In the genomic region with DNA sequence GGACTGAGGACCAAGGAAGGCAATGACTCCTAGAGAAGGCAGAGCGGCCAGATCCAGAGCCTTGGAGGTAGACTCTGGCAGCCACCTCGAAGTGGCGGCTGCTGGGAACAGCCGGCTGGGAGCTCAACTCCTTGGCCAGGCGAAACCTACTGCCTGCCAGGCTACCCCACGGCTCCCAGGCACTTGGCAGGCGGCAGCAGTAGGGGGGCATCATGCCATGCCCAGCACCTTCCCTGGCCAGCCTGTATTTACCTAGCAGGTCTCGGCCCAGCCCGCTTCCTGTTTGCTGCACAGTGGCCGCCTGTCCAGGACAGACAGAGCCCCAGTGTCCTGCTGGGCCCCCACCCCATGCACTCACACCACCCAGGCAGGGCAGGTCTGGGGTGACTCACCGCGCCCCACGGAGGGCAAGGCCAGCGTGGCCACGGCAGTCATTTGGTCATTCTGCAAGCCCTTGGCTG, we compare ENCODE assay signal across 1 cellular context.
A peak's percentile ranks its signal among the peaks of the same experiment; 100 is the strongest.
TF ChIP-seq lines count a peak whose summit lies in the region.

No MANE protein-coding gene starts in this region.

TF ChIP-seq in HepG2, 621 proteins besides CTCF, POLR2A, EP300 and RAD21 (continued from another document and continues in another):
- TF ChIP-seq, protein P1, sequence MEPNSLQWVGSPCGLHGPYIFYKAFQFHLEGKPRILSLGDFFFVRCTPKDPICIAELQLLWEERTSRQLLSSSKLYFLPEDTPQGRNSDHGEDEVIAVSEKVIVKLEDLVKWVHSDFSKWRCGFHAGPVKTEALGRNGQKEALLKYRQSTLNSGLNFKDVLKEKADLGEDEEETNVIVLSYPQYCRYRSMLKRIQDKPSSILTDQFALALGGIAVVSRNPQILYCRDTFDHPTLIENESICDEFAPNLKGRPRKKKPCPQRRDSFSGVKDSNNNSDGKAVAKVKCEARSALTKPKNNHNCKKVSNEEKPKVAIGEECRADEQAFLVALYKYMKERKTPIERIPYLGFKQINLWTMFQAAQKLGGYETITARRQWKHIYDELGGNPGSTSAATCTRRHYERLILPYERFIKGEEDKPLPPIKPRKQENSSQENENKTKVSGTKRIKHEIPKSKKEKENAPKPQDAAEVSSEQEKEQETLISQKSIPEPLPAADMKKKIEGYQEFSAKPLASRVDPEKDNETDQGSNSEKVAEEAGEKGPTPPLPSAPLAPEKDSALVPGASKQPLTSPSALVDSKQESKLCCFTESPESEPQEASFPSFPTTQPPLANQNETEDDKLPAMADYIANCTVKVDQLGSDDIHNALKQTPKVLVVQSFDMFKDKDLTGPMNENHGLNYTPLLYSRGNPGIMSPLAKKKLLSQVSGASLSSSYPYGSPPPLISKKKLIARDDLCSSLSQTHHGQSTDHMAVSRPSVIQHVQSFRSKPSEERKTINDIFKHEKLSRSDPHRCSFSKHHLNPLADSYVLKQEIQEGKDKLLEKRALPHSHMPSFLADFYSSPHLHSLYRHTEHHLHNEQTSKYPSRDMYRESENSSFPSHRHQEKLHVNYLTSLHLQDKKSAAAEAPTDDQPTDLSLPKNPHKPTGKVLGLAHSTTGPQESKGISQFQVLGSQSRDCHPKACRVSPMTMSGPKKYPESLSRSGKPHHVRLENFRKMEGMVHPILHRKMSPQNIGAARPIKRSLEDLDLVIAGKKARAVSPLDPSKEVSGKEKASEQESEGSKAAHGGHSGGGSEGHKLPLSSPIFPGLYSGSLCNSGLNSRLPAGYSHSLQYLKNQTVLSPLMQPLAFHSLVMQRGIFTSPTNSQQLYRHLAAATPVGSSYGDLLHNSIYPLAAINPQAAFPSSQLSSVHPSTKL (CRISPR knock-in tag; IDR thresholded peaks at IDR 0.05): peak; percentile 81
- peak; percentile 34; the same call in 1 of the 2 replicates for TF ChIP-seq ZBTB38 (CRISPR knock-in tag; IDR thresholded peaks at IDR 0.05)
- peak; percentile 58 for TF ChIP-seq FOXO1 (CRISPR knock-in tag; IDR thresholded peaks at IDR 0.05)
- TF ChIP-seq ELF1 (CRISPR knock-in tag; IDR thresholded peaks at IDR 0.05): peak; percentile 71
- TF ChIP-seq ZFYVE20 (CRISPR knock-in tag; IDR thresholded peaks at IDR 0.05; ENCODE audit: borderline replicate concordance, low read depth): no peak
- TF ChIP-seq, protein P2, sequence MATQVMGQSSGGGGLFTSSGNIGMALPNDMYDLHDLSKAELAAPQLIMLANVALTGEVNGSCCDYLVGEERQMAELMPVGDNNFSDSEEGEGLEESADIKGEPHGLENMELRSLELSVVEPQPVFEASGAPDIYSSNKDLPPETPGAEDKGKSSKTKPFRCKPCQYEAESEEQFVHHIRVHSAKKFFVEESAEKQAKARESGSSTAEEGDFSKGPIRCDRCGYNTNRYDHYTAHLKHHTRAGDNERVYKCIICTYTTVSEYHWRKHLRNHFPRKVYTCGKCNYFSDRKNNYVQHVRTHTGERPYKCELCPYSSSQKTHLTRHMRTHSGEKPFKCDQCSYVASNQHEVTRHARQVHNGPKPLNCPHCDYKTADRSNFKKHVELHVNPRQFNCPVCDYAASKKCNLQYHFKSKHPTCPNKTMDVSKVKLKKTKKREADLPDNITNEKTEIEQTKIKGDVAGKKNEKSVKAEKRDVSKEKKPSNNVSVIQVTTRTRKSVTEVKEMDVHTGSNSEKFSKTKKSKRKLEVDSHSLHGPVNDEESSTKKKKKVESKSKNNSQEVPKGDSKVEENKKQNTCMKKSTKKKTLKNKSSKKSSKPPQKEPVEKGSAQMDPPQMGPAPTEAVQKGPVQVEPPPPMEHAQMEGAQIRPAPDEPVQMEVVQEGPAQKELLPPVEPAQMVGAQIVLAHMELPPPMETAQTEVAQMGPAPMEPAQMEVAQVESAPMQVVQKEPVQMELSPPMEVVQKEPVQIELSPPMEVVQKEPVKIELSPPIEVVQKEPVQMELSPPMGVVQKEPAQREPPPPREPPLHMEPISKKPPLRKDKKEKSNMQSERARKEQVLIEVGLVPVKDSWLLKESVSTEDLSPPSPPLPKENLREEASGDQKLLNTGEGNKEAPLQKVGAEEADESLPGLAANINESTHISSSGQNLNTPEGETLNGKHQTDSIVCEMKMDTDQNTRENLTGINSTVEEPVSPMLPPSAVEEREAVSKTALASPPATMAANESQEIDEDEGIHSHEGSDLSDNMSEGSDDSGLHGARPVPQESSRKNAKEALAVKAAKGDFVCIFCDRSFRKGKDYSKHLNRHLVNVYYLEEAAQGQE (IDR thresholded peaks at IDR 0.05; ENCODE audit: borderline replicate concordance in 1 of 2, low read depth in 1 of 2, low read length in 2 of 2): no peak
- TF ChIP-seq ZNF24 (IDR thresholded peaks at IDR 0.05): no peak
- TF ChIP-seq SPEN (CRISPR knock-in tag; IDR thresholded peaks at IDR 0.05; ENCODE audit: low read depth): peak; percentile 19; the same call in 1 of the 2 replicates
- TF ChIP-seq SAP130 (CRISPR knock-in tag; IDR thresholded peaks at IDR 0.05; ENCODE audit: low read depth): peak; percentile 62; the same call in 1 of the 2 replicates
- TF ChIP-seq HDAC1 (CRISPR knock-in tag; IDR thresholded peaks at IDR 0.05): peak; percentile 83
- TF ChIP-seq MED1 (CRISPR knock-in tag; IDR thresholded peaks at IDR 0.05): peak; percentile 66
- TF ChIP-seq MAZ (IDR thresholded peaks at IDR 0.05; ENCODE audit: borderline replicate concordance, low read depth, low read length): 0 out of 2 replicates have a peak, but pooled peaks have one; percentile 49
- TF ChIP-seq MAZ (CRISPR knock-in tag; IDR thresholded peaks at IDR 0.05; ENCODE audit: low read depth): no peak
- no peak for TF ChIP-seq YEATS4 (CRISPR knock-in tag; IDR thresholded peaks at IDR 0.05; ENCODE audit: borderline replicate concordance)
- TF ChIP-seq KDM2A (CRISPR knock-in tag; IDR thresholded peaks at IDR 0.05; ENCODE audit: borderline replicate concordance, low read depth): peak; percentile 51; the same call in 1 of the 2 replicates
- TF ChIP-seq ZNF672 (CRISPR knock-in tag; IDR thresholded peaks at IDR 0.05): no peak
- TF ChIP-seq, protein P3, sequence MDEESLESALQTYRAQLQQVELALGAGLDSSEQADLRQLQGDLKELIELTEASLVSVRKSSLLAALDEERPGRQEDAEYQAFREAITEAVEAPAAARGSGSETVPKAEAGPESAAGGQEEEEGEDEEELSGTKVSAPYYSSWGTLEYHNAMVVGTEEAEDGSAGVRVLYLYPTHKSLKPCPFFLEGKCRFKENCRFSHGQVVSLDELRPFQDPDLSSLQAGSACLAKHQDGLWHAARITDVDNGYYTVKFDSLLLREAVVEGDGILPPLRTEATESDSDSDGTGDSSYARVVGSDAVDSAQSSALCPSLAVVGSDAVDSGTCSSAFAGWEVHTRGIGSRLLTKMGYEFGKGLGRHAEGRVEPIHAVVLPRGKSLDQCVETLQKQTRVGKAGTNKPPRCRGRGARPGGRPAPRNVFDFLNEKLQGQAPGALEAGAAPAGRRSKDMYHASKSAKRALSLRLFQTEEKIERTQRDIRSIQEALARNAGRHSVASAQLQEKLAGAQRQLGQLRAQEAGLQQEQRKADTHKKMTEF (CRISPR knock-in tag; IDR thresholded peaks at IDR 0.05): peak; percentile 46
- TF ChIP-seq FOSL2 (CRISPR knock-in tag; IDR thresholded peaks at IDR 0.05): peak; percentile 97
- peak; percentile 52; the same call in 1 of the 2 replicates for TF ChIP-seq NCOA2 (CRISPR knock-in tag; IDR thresholded peaks at IDR 0.05)
- TF ChIP-seq PHF20 (CRISPR knock-in tag; IDR thresholded peaks at IDR 0.05): no peak
- TF ChIP-seq, protein P4, sequence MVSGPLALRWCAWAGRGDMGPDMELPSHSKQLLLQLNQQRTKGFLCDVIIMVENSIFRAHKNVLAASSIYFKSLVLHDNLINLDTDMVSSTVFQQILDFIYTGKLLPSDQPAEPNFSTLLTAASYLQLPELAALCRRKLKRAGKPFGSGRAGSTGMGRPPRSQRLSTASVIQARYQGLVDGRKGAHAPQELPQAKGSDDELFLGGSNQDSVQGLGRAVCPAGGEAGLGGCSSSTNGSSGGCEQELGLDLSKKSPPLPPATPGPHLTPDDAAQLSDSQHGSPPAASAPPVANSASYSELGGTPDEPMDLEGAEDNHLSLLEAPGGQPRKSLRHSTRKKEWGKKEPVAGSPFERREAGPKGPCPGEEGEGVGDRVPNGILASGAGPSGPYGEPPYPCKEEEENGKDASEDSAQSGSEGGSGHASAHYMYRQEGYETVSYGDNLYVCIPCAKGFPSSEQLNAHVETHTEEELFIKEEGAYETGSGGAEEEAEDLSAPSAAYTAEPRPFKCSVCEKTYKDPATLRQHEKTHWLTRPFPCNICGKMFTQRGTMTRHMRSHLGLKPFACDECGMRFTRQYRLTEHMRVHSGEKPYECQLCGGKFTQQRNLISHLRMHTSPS (CRISPR knock-in tag; IDR thresholded peaks at IDR 0.05; ENCODE audit: low read depth): peak; percentile 100
- peak; percentile 74 for TF ChIP-seq SP5 (CRISPR knock-in tag; IDR thresholded peaks at IDR 0.05; ENCODE audit: borderline replicate concordance, low read depth)
- peak; percentile 66 for TF ChIP-seq TEAD3 (CRISPR knock-in tag; optimal IDR thresholded peaks at IDR 0.05; ENCODE audit: borderline replicate concordance)
- no peak for TF ChIP-seq SRSF4 (IDR thresholded peaks at IDR 0.05; ENCODE audit: low read depth, low read length, poor library complexity, severe bottlenecking)
- TF ChIP-seq, protein P5, sequence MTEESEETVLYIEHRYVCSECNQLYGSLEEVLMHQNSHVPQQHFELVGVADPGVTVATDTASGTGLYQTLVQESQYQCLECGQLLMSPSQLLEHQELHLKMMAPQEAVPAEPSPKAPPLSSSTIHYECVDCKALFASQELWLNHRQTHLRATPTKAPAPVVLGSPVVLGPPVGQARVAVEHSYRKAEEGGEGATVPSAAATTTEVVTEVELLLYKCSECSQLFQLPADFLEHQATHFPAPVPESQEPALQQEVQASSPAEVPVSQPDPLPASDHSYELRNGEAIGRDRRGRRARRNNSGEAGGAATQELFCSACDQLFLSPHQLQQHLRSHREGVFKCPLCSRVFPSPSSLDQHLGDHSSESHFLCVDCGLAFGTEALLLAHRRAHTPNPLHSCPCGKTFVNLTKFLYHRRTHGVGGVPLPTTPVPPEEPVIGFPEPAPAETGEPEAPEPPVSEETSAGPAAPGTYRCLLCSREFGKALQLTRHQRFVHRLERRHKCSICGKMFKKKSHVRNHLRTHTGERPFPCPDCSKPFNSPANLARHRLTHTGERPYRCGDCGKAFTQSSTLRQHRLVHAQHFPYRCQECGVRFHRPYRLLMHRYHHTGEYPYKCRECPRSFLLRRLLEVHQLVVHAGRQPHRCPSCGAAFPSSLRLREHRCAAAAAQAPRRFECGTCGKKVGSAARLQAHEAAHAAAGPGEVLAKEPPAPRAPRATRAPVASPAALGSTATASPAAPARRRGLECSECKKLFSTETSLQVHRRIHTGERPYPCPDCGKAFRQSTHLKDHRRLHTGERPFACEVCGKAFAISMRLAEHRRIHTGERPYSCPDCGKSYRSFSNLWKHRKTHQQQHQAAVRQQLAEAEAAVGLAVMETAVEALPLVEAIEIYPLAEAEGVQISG (CRISPR knock-in tag; IDR thresholded peaks at IDR 0.05): 0 out of 2 replicates have a peak, but pooled peaks have one; percentile 28
- TF ChIP-seq DNMT3B (CRISPR knock-in tag; conservative IDR thresholded peaks at IDR 0.05): 0 out of 2 replicates have a peak, but pooled peaks have one; percentile 52
- TF ChIP-seq, protein P6, sequence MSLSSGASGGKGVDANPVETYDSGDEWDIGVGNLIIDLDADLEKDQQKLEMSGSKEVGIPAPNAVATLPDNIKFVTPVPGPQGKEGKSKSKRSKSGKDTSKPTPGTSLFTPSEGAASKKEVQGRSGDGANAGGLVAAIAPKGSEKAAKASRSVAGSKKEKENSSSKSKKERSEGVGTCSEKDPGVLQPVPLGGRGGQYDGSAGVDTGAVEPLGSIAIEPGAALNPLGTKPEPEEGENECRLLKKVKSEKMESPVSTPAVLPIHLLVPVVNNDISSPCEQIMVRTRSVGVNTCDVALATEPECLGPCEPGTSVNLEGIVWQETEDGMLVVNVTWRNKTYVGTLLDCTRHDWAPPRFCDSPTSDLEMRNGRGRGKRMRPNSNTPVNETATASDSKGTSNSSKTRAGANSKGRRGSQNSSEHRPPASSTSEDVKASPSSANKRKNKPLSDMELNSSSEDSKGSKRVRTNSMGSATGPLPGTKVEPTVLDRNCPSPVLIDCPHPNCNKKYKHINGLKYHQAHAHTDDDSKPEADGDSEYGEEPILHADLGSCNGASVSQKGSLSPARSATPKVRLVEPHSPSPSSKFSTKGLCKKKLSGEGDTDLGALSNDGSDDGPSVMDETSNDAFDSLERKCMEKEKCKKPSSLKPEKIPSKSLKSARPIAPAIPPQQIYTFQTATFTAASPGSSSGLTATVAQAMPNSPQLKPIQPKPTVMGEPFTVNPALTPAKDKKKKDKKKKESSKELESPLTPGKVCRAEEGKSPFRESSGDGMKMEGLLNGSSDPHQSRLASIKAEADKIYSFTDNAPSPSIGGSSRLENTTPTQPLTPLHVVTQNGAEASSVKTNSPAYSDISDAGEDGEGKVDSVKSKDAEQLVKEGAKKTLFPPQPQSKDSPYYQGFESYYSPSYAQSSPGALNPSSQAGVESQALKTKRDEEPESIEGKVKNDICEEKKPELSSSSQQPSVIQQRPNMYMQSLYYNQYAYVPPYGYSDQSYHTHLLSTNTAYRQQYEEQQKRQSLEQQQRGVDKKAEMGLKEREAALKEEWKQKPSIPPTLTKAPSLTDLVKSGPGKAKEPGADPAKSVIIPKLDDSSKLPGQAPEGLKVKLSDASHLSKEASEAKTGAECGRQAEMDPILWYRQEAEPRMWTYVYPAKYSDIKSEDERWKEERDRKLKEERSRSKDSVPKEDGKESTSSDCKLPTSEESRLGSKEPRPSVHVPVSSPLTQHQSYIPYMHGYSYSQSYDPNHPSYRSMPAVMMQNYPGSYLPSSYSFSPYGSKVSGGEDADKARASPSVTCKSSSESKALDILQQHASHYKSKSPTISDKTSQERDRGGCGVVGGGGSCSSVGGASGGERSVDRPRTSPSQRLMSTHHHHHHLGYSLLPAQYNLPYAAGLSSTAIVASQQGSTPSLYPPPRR (CRISPR knock-in tag; IDR thresholded peaks at IDR 0.05; ENCODE audit: borderline replicate concordance): peak; percentile 51; the same call in 1 of the 2 replicates
- no peak for TF ChIP-seq ZNF775 (CRISPR knock-in tag; IDR thresholded peaks at IDR 0.05; ENCODE audit: borderline replicate concordance)
- TF ChIP-seq SOX6 (IDR thresholded peaks at IDR 0.05): no peak
- TF ChIP-seq SOX6 (CRISPR knock-in tag; IDR thresholded peaks at IDR 0.05): peak; percentile 44
- 0 out of 2 replicates have a peak, but pooled peaks have one; percentile 36 for TF ChIP-seq TGIF2 (CRISPR knock-in tag; IDR thresholded peaks at IDR 0.05)
- TF ChIP-seq ZFP90 (CRISPR knock-in tag; IDR thresholded peaks at IDR 0.05; ENCODE audit: borderline replicate concordance): peak; percentile 39; the same call in 1 of the 2 replicates
- TF ChIP-seq, protein P7, sequence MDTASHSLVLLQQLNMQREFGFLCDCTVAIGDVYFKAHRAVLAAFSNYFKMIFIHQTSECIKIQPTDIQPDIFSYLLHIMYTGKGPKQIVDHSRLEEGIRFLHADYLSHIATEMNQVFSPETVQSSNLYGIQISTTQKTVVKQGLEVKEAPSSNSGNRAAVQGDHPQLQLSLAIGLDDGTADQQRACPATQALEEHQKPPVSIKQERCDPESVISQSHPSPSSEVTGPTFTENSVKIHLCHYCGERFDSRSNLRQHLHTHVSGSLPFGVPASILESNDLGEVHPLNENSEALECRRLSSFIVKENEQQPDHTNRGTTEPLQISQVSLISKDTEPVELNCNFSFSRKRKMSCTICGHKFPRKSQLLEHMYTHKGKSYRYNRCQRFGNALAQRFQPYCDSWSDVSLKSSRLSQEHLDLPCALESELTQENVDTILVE (CRISPR knock-in tag; IDR thresholded peaks at IDR 0.05): no peak
